ENCODE assay signal across 1 cellular context in the genomic region with DNA sequence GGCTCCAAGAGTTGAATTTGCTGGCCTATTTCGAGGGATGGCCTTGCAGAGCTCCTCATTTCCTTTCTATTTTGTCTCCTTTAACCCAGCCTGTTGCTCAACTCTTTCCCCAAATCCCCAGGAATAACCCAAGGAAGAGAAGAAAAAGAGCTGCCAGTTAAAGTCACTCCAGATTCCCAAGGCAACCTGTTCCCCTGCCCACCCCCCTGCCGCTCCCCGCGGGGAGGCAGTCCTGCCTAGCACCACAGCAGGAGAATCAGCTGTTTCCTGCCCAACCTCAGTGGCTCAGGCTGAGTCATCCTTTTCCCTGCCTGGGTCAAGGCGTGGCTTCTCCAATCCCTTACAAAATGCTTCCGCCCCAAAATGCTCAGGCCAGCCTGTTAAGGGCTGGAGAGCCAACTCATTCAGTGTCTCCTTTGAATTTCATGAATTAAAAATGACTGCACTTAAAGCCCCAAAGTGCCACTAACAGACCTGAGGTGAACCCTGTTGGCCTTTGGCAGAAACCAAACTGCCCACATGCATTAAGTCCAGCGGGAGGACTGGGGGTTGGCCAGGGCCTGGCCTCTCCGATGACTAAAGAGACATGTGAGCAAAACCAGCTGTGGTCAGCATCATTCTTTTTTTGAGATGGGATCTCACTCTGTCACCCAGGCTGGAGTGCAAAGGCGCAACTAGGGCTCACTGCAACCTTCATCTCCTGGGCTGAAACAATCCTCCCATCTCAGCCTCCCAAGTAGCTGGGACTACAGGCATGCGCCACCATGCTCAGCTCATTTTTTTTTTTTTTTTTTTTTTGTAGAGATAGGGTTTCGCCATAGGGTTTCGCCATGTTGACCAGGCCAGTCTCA.
TF ChIP-seq lines count a peak whose summit lies in the region.

No MANE protein-coding gene starts in this region.

TF ChIP-seq in H1, 55 proteins besides CTCF, POLR2A, EP300 and RAD21 (continued from another document):
- TF ChIP-seq, protein P1, sequence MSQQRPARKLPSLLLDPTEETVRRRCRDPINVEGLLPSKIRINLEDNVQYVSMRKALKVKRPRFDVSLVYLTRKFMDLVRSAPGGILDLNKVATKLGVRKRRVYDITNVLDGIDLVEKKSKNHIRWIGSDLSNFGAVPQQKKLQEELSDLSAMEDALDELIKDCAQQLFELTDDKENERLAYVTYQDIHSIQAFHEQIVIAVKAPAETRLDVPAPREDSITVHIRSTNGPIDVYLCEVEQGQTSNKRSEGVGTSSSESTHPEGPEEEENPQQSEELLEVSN (IDR thresholded peaks at IDR 0.05), result no peak
- TF ChIP-seq BACH1 (IDR thresholded peaks at IDR 0.05; ENCODE audit: low read length), result peak; percentile 95
- TF ChIP-seq, protein P2, sequence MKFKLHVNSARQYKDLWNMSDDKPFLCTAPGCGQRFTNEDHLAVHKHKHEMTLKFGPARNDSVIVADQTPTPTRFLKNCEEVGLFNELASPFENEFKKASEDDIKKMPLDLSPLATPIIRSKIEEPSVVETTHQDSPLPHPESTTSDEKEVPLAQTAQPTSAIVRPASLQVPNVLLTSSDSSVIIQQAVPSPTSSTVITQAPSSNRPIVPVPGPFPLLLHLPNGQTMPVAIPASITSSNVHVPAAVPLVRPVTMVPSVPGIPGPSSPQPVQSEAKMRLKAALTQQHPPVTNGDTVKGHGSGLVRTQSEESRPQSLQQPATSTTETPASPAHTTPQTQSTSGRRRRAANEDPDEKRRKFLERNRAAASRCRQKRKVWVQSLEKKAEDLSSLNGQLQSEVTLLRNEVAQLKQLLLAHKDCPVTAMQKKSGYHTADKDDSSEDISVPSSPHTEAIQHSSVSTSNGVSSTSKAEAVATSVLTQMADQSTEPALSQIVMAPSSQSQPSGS (IDR thresholded peaks at IDR 0.05; ENCODE audit: low read length), result no peak
- TF ChIP-seq SRF (IDR thresholded peaks at IDR 0.05; ENCODE audit: low read depth, low read length), result no peak
- peak; percentile 52; the same call in 1 of the 2 replicates for TF ChIP-seq RFX5 (IDR thresholded peaks at IDR 0.05; ENCODE audit: borderline replicate concordance, low read depth, low read length)
- no peak for TF ChIP-seq NRF1 (IDR thresholded peaks at IDR 0.05; ENCODE audit: low read depth, low read length)
- no peak for TF ChIP-seq SIX5 (IDR thresholded peaks at IDR 0.05; ENCODE audit: low read depth, low read length)
- 0 out of 2 replicates have a peak, but pooled peaks have one; percentile 29 for TF ChIP-seq SP1 (IDR thresholded peaks at IDR 0.05; ENCODE audit: low read depth, low read length)
- no peak for TF ChIP-seq SAP30 (IDR thresholded peaks at IDR 0.05; ENCODE audit: insufficient read depth, insufficient replicate concordance, low read length)
- TF ChIP-seq POLR2AphosphoS5 (IDR thresholded peaks at IDR 0.05; ENCODE audit: low read depth, low read length), result peak; percentile 26; the same call in 1 of the 2 replicates
- TF ChIP-seq CEBPB (IDR thresholded peaks at IDR 0.05; ENCODE audit: low read depth, low read length), result peak; percentile 52; the same call in 1 of the 2 replicates
- TF ChIP-seq MAFK (IDR thresholded peaks at IDR 0.05; ENCODE audit: low read depth, low read length), result peak; percentile 89; the same call in 1 of the 2 replicates
- 0 out of 2 replicates have a peak, but pooled peaks have one; percentile 20 for TF ChIP-seq GTF2F1 (IDR thresholded peaks at IDR 0.05; ENCODE audit: borderline replicate concordance, low read depth, low read length)
- TF ChIP-seq, protein P3, sequence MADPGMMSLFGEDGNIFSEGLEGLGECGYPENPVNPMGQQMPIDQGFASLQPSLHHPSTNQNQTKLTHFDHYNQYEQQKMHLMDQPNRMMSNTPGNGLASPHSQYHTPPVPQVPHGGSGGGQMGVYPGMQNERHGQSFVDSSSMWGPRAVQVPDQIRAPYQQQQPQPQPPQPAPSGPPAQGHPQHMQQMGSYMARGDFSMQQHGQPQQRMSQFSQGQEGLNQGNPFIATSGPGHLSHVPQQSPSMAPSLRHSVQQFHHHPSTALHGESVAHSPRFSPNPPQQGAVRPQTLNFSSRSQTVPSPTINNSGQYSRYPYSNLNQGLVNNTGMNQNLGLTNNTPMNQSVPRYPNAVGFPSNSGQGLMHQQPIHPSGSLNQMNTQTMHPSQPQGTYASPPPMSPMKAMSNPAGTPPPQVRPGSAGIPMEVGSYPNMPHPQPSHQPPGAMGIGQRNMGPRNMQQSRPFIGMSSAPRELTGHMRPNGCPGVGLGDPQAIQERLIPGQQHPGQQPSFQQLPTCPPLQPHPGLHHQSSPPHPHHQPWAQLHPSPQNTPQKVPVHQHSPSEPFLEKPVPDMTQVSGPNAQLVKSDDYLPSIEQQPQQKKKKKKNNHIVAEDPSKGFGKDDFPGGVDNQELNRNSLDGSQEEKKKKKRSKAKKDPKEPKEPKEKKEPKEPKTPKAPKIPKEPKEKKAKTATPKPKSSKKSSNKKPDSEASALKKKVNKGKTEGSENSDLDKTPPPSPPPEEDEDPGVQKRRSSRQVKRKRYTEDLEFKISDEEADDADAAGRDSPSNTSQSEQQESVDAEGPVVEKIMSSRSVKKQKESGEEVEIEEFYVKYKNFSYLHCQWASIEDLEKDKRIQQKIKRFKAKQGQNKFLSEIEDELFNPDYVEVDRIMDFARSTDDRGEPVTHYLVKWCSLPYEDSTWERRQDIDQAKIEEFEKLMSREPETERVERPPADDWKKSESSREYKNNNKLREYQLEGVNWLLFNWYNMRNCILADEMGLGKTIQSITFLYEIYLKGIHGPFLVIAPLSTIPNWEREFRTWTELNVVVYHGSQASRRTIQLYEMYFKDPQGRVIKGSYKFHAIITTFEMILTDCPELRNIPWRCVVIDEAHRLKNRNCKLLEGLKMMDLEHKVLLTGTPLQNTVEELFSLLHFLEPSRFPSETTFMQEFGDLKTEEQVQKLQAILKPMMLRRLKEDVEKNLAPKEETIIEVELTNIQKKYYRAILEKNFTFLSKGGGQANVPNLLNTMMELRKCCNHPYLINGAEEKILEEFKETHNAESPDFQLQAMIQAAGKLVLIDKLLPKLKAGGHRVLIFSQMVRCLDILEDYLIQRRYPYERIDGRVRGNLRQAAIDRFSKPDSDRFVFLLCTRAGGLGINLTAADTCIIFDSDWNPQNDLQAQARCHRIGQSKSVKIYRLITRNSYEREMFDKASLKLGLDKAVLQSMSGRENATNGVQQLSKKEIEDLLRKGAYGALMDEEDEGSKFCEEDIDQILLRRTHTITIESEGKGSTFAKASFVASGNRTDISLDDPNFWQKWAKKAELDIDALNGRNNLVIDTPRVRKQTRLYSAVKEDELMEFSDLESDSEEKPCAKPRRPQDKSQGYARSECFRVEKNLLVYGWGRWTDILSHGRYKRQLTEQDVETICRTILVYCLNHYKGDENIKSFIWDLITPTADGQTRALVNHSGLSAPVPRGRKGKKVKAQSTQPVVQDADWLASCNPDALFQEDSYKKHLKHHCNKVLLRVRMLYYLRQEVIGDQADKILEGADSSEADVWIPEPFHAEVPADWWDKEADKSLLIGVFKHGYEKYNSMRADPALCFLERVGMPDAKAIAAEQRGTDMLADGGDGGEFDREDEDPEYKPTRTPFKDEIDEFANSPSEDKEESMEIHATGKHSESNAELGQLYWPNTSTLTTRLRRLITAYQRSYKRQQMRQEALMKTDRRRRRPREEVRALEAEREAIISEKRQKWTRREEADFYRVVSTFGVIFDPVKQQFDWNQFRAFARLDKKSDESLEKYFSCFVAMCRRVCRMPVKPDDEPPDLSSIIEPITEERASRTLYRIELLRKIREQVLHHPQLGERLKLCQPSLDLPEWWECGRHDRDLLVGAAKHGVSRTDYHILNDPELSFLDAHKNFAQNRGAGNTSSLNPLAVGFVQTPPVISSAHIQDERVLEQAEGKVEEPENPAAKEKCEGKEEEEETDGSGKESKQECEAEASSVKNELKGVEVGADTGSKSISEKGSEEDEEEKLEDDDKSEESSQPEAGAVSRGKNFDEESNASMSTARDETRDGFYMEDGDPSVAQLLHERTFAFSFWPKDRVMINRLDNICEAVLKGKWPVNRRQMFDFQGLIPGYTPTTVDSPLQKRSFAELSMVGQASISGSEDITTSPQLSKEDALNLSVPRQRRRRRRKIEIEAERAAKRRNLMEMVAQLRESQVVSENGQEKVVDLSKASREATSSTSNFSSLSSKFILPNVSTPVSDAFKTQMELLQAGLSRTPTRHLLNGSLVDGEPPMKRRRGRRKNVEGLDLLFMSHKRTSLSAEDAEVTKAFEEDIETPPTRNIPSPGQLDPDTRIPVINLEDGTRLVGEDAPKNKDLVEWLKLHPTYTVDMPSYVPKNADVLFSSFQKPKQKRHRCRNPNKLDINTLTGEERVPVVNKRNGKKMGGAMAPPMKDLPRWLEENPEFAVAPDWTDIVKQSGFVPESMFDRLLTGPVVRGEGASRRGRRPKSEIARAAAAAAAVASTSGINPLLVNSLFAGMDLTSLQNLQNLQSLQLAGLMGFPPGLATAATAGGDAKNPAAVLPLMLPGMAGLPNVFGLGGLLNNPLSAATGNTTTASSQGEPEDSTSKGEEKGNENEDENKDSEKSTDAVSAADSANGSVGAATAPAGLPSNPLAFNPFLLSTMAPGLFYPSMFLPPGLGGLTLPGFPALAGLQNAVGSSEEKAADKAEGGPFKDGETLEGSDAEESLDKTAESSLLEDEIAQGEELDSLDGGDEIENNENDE (IDR thresholded peaks at IDR 0.05; ENCODE audit: insufficient replicate concordance, low read length), result no peak
- TF ChIP-seq ZNF274 (IDR thresholded peaks at IDR 0.05; ENCODE audit: borderline replicate concordance, extremely low read depth, low read length), result no peak
- no peak for TF ChIP-seq NANOG (IDR thresholded peaks at IDR 0.05; ENCODE audit: insufficient read depth, low read depth, low read length, poor library complexity, severe bottlenecking)
- 0 out of 2 replicates have a peak, but pooled peaks have one; percentile 26 for TF ChIP-seq YY1 (IDR thresholded peaks at IDR 0.05; ENCODE audit: low read depth, low read length)
- no peak for TF ChIP-seq KDM4A (IDR thresholded peaks at IDR 0.05; ENCODE audit: low read depth, low read length, severe bottlenecking)
- TF ChIP-seq JUND (IDR thresholded peaks at IDR 0.05; ENCODE audit: low read length), result peak; percentile 95
- TF ChIP-seq RXRA (IDR thresholded peaks at IDR 0.05; ENCODE audit: insufficient read depth, low read depth, low read length), result 0 out of 2 replicates have a peak, but pooled peaks have one; percentile 77
- no peak for TF ChIP-seq CHD2 (IDR thresholded peaks at IDR 0.05; ENCODE audit: low read length)
- no peak for TF ChIP-seq HDAC6 (IDR thresholded peaks at IDR 0.05; ENCODE audit: low read depth, low read length)
- TF ChIP-seq FOSL1 (IDR thresholded peaks at IDR 0.05; ENCODE audit: insufficient read depth, low read depth, low read length), result no peak
- no peak for TF ChIP-seq SP4 (IDR thresholded peaks at IDR 0.05; ENCODE audit: low read length)
- no peak for TF ChIP-seq TAF1 (IDR thresholded peaks at IDR 0.05; ENCODE audit: low read depth, low read length)
- no peak for TF ChIP-seq ASH2L (IDR thresholded peaks at IDR 0.05; ENCODE audit: low read length)
- TF ChIP-seq, protein P4, sequence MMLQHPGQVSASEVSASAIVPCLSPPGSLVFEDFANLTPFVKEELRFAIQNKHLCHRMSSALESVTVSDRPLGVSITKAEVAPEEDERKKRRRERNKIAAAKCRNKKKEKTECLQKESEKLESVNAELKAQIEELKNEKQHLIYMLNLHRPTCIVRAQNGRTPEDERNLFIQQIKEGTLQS (IDR thresholded peaks at IDR 0.05; ENCODE audit: insufficient read depth, low read depth, low read length), result 0 out of 2 replicates have a peak, but pooled peaks have one; percentile 55
- TF ChIP-seq, protein P5, sequence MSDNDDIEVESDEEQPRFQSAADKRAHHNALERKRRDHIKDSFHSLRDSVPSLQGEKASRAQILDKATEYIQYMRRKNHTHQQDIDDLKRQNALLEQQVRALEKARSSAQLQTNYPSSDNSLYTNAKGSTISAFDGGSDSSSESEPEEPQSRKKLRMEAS (IDR thresholded peaks at IDR 0.05), result no peak
- no peak for TF ChIP-seq BCL11A (IDR thresholded peaks at IDR 0.05; ENCODE audit: low read depth in 2 of 2, low read length in 2 of 2)
- TF ChIP-seq CREB1 (IDR thresholded peaks at IDR 0.05), result no peak
- no peak for TF ChIP-seq EZH2 (IDR thresholded peaks at IDR 0.05; ENCODE audit: low read depth, low read length, severe bottlenecking)
- TF ChIP-seq SIRT6 (IDR thresholded peaks at IDR 0.05; ENCODE audit: low read length), result no peak
- 0 out of 4 replicates have a peak, but pooled peaks of 1 of the 2 experiments have one; percentile 86 for TF ChIP-seq HDAC2 (IDR thresholded peaks at IDR 0.05; ENCODE audit: borderline replicate concordance in 1 of 2, low read depth in 2 of 2, low read length in 2 of 2)
- TF ChIP-seq SUZ12 (IDR thresholded peaks at IDR 0.05; ENCODE audit: low read length), result no peak
